12 cellular contexts compared by ENCODE assay signal in the genomic region with DNA sequence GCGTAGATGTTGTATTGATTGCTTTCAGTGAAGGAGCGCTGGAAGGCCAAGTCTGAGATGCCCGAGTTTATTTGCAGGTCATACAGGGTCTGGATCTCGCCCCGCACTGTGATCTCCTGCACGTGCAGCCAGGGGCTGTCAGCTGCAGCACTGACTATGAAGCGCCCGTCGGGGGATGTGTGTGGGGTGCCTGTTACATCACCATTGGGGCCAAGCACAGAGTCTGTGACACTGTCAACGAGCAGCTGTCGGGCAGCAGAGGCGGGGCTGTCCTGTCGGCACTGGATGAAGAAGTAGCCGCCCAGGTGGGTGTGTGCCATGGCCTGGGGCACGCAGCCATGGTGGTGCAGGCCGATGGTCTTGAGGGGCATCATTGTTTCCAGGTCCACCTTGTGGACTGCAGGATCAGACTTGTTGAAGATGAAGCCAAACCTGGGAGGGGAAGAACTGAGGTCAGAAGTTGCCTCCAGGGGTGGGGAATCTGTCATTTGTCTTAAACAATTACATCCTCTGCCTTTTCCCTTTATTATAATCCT.
DNase-seq lines count a peak whose midpoint lies in the region; TF ChIP-seq lines count a peak whose summit lies in the region.
"Had no signal": no experiment of that assay in that cellular context is flagged by ENCODE, and none has a peak within 500 bp of the region (broad histone marks: within the 10 kb centered on the region; RNA-seq: fewer than 3 reads in every experiment).

No MANE protein-coding gene starts in this region.

- no peaks in the 10 kb centered on the region for H3K9me3 ChIP-seq in SJCRH30 (replicated peaks)
- no peaks in the 10 kb centered on the region for H3K9me3 ChIP-seq in parathyroid adenoma (ENCODE audit: control insufficient read depth, low read length)

- no peak overlapping the region for H3K4me2 ChIP-seq in parathyroid adenoma (ENCODE audit: low read length)

- H3K27ac ChIP-seq in SJCRH30 (no peak overlapping the region), parathyroid adenoma (peak overlapping the region; percentile 98)
- H3K27ac ChIP-seq: GM23248 had no signal

- no peaks in the 10 kb centered on the region for H3K4me1 ChIP-seq in SJCRH30
- H3K4me1 ChIP-seq in parathyroid adenoma = peaks cover 63% of the 10 kb centered on the region

- no peak overlapping the region for H2AFZ ChIP-seq in parathyroid adenoma
- H2AFZ ChIP-seq: GM23248 had no signal

- DNase-seq in GM13976 (ENCODE audit: low spot score) (peak; percentile 5), SJCRH30 (peak; percentile 17 to 21), iPS-NIHi7 (ENCODE audit: extremely low spot score) (peak; percentile 4), NCI-H82 (lab: John Stamatoyannopoulos, UW) (no peak), ureter (ENCODE audit: low spot score) (no peak), cerebellar cortex (ENCODE audit: low spot score) (no peak)
- DNase-seq: C1 segment of cervical spinal cord; Calu3; CD4-positive, alpha-beta T cell; DMS 273 treated with DMSO at 0.1 percent for 48 hours; GM23248 had no signal

- no peak overlapping the region for H3K9ac ChIP-seq in parathyroid adenoma
- H3K9ac ChIP-seq: GM23248 had no signal

- in situ Hi-C loops in GM13976 (cut with MboI; ENCODE audit: low sequenced_read_pairs, unreplicated experiment) = no loop called here

- no peaks in the 10 kb centered on the region for H3K36me3 ChIP-seq in SJCRH30
- no peaks in the 10 kb centered on the region for H3K36me3 ChIP-seq in parathyroid adenoma (ENCODE audit: control insufficient read depth, insufficient read depth, low read length)

- H3K79me2 ChIP-seq in parathyroid adenoma = no peaks in the 10 kb centered on the region

- no peak overlapping the region for H3K4me3 ChIP-seq in SJCRH30
- no peak overlapping the region for H3K4me3 ChIP-seq in parathyroid adenoma (ENCODE audit: low read depth, low read length)
- H3K4me3 ChIP-seq: GM23248 had no signal

- TF ChIP-seq CTCF in GM13976 (IDR thresholded peaks at IDR 0.05; ENCODE audit: borderline replicate concordance, control extremely low read depth, extremely low read depth, insufficient read depth, missing control alignments) (no peak), parathyroid adenoma (IDR thresholded peaks at IDR 0.05) (no peak)

- H3K27me3 ChIP-seq in SJCRH30 = no peaks in the 10 kb centered on the region
- H3K27me3 ChIP-seq in parathyroid adenoma (ENCODE audit: control insufficient read depth, insufficient read depth, low read length) = no peaks in the 10 kb centered on the region

Comparison
In these comparisons a context has a peak if more than half of its experiments do, and no peak if none do; other contexts are left out.
1. DNase-seq: peak in GM13976 (single experiment), SJCRH30 (2 of 2) and iPS-NIHi7 (single experiment); none in NCI-H82 (single experiment), ureter (single experiment) and cerebellar cortex (single experiment).